In the genomic region with DNA sequence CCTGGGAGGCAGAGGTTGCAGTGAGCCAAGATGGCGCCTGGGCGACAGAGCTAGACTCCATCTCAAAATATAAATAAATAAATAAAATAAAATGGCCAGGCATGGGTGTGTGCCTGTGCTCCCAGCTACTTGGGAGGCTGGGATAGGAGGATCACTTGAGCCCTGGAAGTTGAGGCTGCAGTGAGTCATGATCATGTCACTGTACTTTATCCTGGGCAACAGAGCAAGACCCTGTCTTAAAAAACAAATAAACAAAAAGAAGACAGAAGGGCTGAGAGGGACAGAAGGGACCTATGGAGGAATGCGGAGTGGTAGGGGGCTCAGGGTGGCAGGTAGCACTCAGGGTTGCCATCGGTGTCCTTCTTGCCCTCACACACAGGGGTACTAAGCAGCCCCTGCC, we compare ENCODE assay signal across 11 cellular contexts. TPM values are rescaled to one million over a fixed set of nuclear protein-coding genes. Genes with fewer than 3 reads are reported as not detected.
A peak's percentile ranks its signal among the peaks of the same experiment; 100 is the strongest.
DNase-seq lines count a peak whose midpoint lies in the region; ATAC-seq, FAIRE-seq and TF ChIP-seq lines count a peak whose summit lies in the region.
"Had no signal": no experiment of that assay in that cellular context is flagged by ENCODE, and none has a peak within 500 bp of the region (broad histone marks: within the 10 kb centered on the region; RNA-seq: fewer than 3 reads in every experiment).

No MANE protein-coding gene starts in this region.

- CTCF ChIA-PET in activated CD4-positive, alpha-beta memory T cell treated with anti-CD3 and anti-CD28 coated beads, Interleukin-2, amount 10 ng/mL, durations not matched to agents 7 days and 5 days (lab: Charles Lee): interaction anchor here (0.8 to 3.2 kb wide), 5 partner anchors 9 to 77 kb away, joined by 3 to 18 read pairs (median 6); partner anchors contain the start of gene TMBIM6

- 92 to 100% (median 95%) methylated on average over 4 of the region's 4 CpGs for WGBS in stomach, 5 donors

- ATAC-seq in activated T-cell treated with anti-CD3 and anti-CD28 coated beads, Interleukin-2, amount 50 U/mL, for 4 hours: no peak
- no peak for ATAC-seq in GM18502 (IDR thresholded peaks at IDR 0.05; ENCODE audit: poor library complexity, unreplicated experiment)

- no peaks in the 10 kb centered on the region for H3K27me3 Mint-ChIP-seq in activated T-cell treated with anti-CD3 and anti-CD28 coated beads, Interleukin-2, amount 50 U/mL, for 24 hours
- no peaks in the 10 kb centered on the region for H3K27me3 Mint-ChIP-seq in activated T-cell treated with anti-CD3 and anti-CD28 coated beads, Interleukin-2, amount 50 U/mL, for 4 hours (ENCODE audit: low read depth)
- no peaks in the 10 kb centered on the region for H3K27me3 Mint-ChIP-seq in activated CD4-positive, alpha-beta memory T cell treated with anti-CD3 and anti-CD28 coated beads, Interleukin-2, amount 10 ng/mL, durations not matched to agents 7 days and 5 days

- H3K9ac ChIP-seq in kidney (ENCODE audit: low read length in 2 of 2): no peak overlapping the region

- peaks cover 85% of the 10 kb centered on the region for H3K4me1 Mint-ChIP-seq in activated T-cell treated with anti-CD3 and anti-CD28 coated beads, Interleukin-2, amount 50 U/mL, for 24 hours (ENCODE audit: low read depth)
- H3K4me1 Mint-ChIP-seq in activated T-cell treated with anti-CD3 and anti-CD28 coated beads, Interleukin-2, amount 50 U/mL, for 4 hours (ENCODE audit: low read depth): peaks cover 86% of the 10 kb centered on the region
- H3K4me1 Mint-ChIP-seq in activated CD4-positive, alpha-beta memory T cell treated with anti-CD3 and anti-CD28 coated beads, Interleukin-2, amount 10 ng/mL, durations not matched to agents 7 days and 5 days: peaks cover 65% of the 10 kb centered on the region

- no peak for DNase-seq in activated T-cell treated with anti-CD3 and anti-CD28 coated beads, Interleukin-2, amount 50 U/mL, for 24 hours
- no peak for DNase-seq in activated T-cell treated with anti-CD3 and anti-CD28 coated beads, Interleukin-2, amount 50 U/mL, for 4 hours
- DNase-seq in activated CD4-positive, alpha-beta memory T cell treated with anti-CD3 and anti-CD28 coated beads, Interleukin-2, amount 10 ng/mL, durations not matched to agents 7 days and 5 days: no peak
- DNase-seq in kidney: peak; percentile 17
- DNase-seq in stomach: no peak
- DNase-seq in HTR-8/SVneo (ENCODE audit: insufficient read length, low spot score): no peak
- DNase-seq in NCI-H446 treated with DMSO at 0.1 percent for 48 hours (lab: John Stamatoyannopoulos, UW): no peak
- DNase-seq: H7, NCI-H1092 treated with DMSO at 0.1 percent for 48 hours had no signal

- TF ChIP-seq CTCF in kidney (IDR thresholded peaks at IDR 0.05; ENCODE audit: borderline replicate concordance, extremely low read depth, insufficient read depth) (no peak), stomach (IDR thresholded peaks at IDR 0.05) (no peak)

- H3K27ac ChIP-seq in kidney (ENCODE audit: low read depth in 2 of 2, low read length in 2 of 2) (peak overlapping the region; percentile 73 to 77), stomach (peak overlapping the region; percentile 8 to 80 (median 77))

- no peaks in the 10 kb centered on the region for H3K36me3 ChIP-seq in kidney (ENCODE audit: control insufficient read depth in 1 of 2, insufficient read depth in 2 of 2, low read length in 2 of 2)
- H3K36me3 ChIP-seq in stomach: peaks cover 0 to 19% (median 8%) of the 10 kb centered on the region in 4 donors

- no peak for TF ChIP-seq POLR2A in stomach (IDR thresholded peaks at IDR 0.05)

- no peak for TF ChIP-seq EP300 in stomach (IDR thresholded peaks at IDR 0.05)

- H3K9me3 ChIP-seq in kidney (ENCODE audit: control insufficient read depth in 1 of 2, low read length in 2 of 2) (no peaks in the 10 kb centered on the region), stomach (no peaks in the 10 kb centered on the region)

- peaks cover 60% of the 10 kb centered on the region for H3K36me3 Mint-ChIP-seq in activated T-cell treated with anti-CD3 and anti-CD28 coated beads, Interleukin-2, amount 50 U/mL, for 24 hours (ENCODE audit: low read depth)
- H3K36me3 Mint-ChIP-seq in activated T-cell treated with anti-CD3 and anti-CD28 coated beads, Interleukin-2, amount 50 U/mL, for 4 hours (ENCODE audit: insufficient read depth): peaks cover 22% of the 10 kb centered on the region
- peaks cover 43% of the 10 kb centered on the region for H3K36me3 Mint-ChIP-seq in activated CD4-positive, alpha-beta memory T cell treated with anti-CD3 and anti-CD28 coated beads, Interleukin-2, amount 10 ng/mL, durations not matched to agents 7 days and 5 days (ENCODE audit: low read depth)

- H3K4me3 Mint-ChIP-seq in activated T-cell treated with anti-CD3 and anti-CD28 coated beads, Interleukin-2, amount 50 U/mL, for 24 hours: no peak overlapping the region
- no peak overlapping the region for H3K4me3 Mint-ChIP-seq in activated T-cell treated with anti-CD3 and anti-CD28 coated beads, Interleukin-2, amount 50 U/mL, for 4 hours
- H3K4me3 Mint-ChIP-seq in activated CD4-positive, alpha-beta memory T cell treated with anti-CD3 and anti-CD28 coated beads, Interleukin-2, amount 10 ng/mL, durations not matched to agents 7 days and 5 days: peak overlapping the region; percentile 4

- H3K9me3 Mint-ChIP-seq in activated T-cell treated with anti-CD3 and anti-CD28 coated beads, Interleukin-2, amount 50 U/mL, for 24 hours: no peaks in the 10 kb centered on the region
- H3K9me3 Mint-ChIP-seq in activated T-cell treated with anti-CD3 and anti-CD28 coated beads, Interleukin-2, amount 50 U/mL, for 4 hours: no peaks in the 10 kb centered on the region
- no peaks in the 10 kb centered on the region for H3K9me3 Mint-ChIP-seq in activated CD4-positive, alpha-beta memory T cell treated with anti-CD3 and anti-CD28 coated beads, Interleukin-2, amount 10 ng/mL, durations not matched to agents 7 days and 5 days

- POLR2A ChIA-PET in activated CD4-positive, alpha-beta memory T cell treated with anti-CD3 and anti-CD28 coated beads, Interleukin-2, amount 10 ng/mL, durations not matched to agents 7 days and 5 days (lab: Charles Lee): interaction anchor here (1.2 to 7.2 kb wide), 6 partner anchors 9 to 297 kb away, joined by 5 to 80 read pairs (median 8); partner anchors contain the start of genes BCDIN3D, FMNL3 and PRPF40B

- H3K4me1 ChIP-seq in kidney (ENCODE audit: control insufficient read depth in 1 of 2, insufficient read depth in 1 of 2, low read depth in 1 of 2, low read length in 2 of 2) (peaks cover 20 to 45% of the 10 kb centered on the region in 2 donors), stomach (peaks cover 16 to 55% (median 45%) of the 10 kb centered on the region in 4 donors)

- H3K27me3 ChIP-seq in stomach: no peaks in the 10 kb centered on the region

- no peak overlapping the region for H3K4me3 ChIP-seq in kidney (ENCODE audit: low read length in 2 of 2)
- H3K4me3 ChIP-seq in stomach: no peak overlapping the region

- intact Hi-C loops in kidney (cut with DNase I) (no loop called here), stomach (cut with DNase I; ENCODE audit: low total_unique reads) (no loop called here)

- FAIRE-seq in kidney (lab: Jason Lieb, UNC) (no peak), HTR-8/SVneo (lab: Jason Lieb, UNC) (no peak)

- peak overlapping the region; percentile 85 for H3K27ac Mint-ChIP-seq in activated T-cell treated with anti-CD3 and anti-CD28 coated beads, Interleukin-2, amount 50 U/mL, for 24 hours
- peak overlapping the region; percentile 95 for H3K27ac Mint-ChIP-seq in activated CD4-positive, alpha-beta memory T cell treated with anti-CD3 and anti-CD28 coated beads, Interleukin-2, amount 10 ng/mL, durations not matched to agents 7 days and 5 days

RNA-seq across cellular contexts. Expression of gene PRPF40B, which starts 40.8 kb away (rescaled TPM):
- total RNA-seq in activated T-cell treated with anti-CD3 and anti-CD28 coated beads, Interleukin-2, amount 50 U/mL, for 4 hours: 10 to 100 TPM in 2 of 3 donors, 1 to 10 TPM in 1; 8.0 to 10.9 (median 10.6) TPM
- 1 to 10 TPM; 8.0 to 8.7 TPM for total RNA-seq in activated CD4-positive, alpha-beta memory T cell treated with anti-CD3 and anti-CD28 coated beads, Interleukin-2, amount 10 ng/mL, durations not matched to agents 7 days and 5 days
- total RNA-seq in kidney (33.3 TPM), stomach (10 to 100 TPM in 3 of 5 donors, 1 to 10 TPM in 2; 6.7 to 39.7 (median 14.0) TPM)
- polyA plus RNA-seq in kidney (ENCODE audit: insufficient read depth, low read depth, low replicate concordance) (20.1 TPM), stomach (10 to 100 TPM in 2 of 3 donors, 1 to 10 TPM in 1; 6.6 to 17.4 (median 12.6) TPM)

RNA-seq across cellular contexts. Expression of gene FMNL3, which starts 43.0 kb away (rescaled TPM):
- 10 to 100 TPM; 22.1 to 24.0 (median 23.6) TPM for total RNA-seq in activated T-cell treated with anti-CD3 and anti-CD28 coated beads, Interleukin-2, amount 50 U/mL, for 4 hours
- total RNA-seq in activated CD4-positive, alpha-beta memory T cell treated with anti-CD3 and anti-CD28 coated beads, Interleukin-2, amount 10 ng/mL, durations not matched to agents 7 days and 5 days: 10 to 100 TPM; 34.7 to 34.9 TPM
- total RNA-seq in kidney (25.6 TPM), stomach (10 to 100 TPM in 2 of 5 donors, 1 to 10 TPM in 3; 2.9 to 28.5 (median 9.6) TPM)
- polyA plus RNA-seq in kidney (ENCODE audit: insufficient read depth, low read depth, low replicate concordance) (6.3 TPM), stomach (1 to 10 TPM; 2.1 to 8.1 (median 5.2) TPM)

RNA-seq across cellular contexts. Expression of gene FAM186B, which starts 58.7 kb away (rescaled TPM):
- total RNA-seq in activated T-cell treated with anti-CD3 and anti-CD28 coated beads, Interleukin-2, amount 50 U/mL, for 4 hours: under 1 TPM; 0.28 to 0.38 (median 0.37) TPM
- total RNA-seq in activated CD4-positive, alpha-beta memory T cell treated with anti-CD3 and anti-CD28 coated beads, Interleukin-2, amount 10 ng/mL, durations not matched to agents 7 days and 5 days: not detected
- total RNA-seq in kidney (0.85 TPM), stomach (1 to 10 TPM in 1 of 5 donors, under 1 TPM in 2, not detected in 2; 0.18 to 7.0 (median 0.29) TPM)
- polyA plus RNA-seq in kidney (ENCODE audit: insufficient read depth, low read depth, low replicate concordance) (0.34 TPM), stomach (under 1 TPM in 1 of 3 donors, not detected in 2; 0.25 TPM)
- total RNA-seq: G401 had no signal
